Comparison of ENCODE assay signal across 19 cellular contexts in genomic region chr7:111212857-111213523, GRCh38.
DNase-seq lines count a peak whose midpoint lies in the region; ATAC-seq and TF ChIP-seq lines count a peak whose summit lies in the region.
"Had no signal": no experiment of that assay in that cellular context is flagged by ENCODE, and none has a peak within 500 bp of the region (broad histone marks: within the 10 kb centered on the region; RNA-seq: fewer than 3 reads in every experiment).

No MANE protein-coding gene starts in this region.

- H3K27ac Mint-ChIP-seq in chondrocyte (ENCODE audit: unreplicated experiment), result no peak overlapping the region
- H3K27ac Mint-ChIP-seq in CD8-positive, alpha-beta memory T cell, result no peak overlapping the region
- H3K27ac Mint-ChIP-seq: CD8-positive, alpha-beta T cell had no signal

- H3K36me3 ChIP-seq in IMR-90 (ENCODE audit: control insufficient read depth, insufficient read depth, low read length), result no peaks in the 10 kb centered on the region
- H3K36me3 ChIP-seq in upper lobe of right lung, result no peaks in the 10 kb centered on the region
- H3K36me3 ChIP-seq in CD8-positive, alpha-beta memory T cell (ENCODE audit: insufficient read depth, low read length), result no peaks in the 10 kb centered on the region

- H2AK9ac ChIP-seq in IMR-90 (replicated peaks; ENCODE audit: low read depth, low read length, poor library complexity), result peak overlapping the region; percentile 66

- no peak overlapping the region for H3K14ac ChIP-seq in IMR-90 (replicated peaks; ENCODE audit: low read depth, low read length)

- intact Hi-C loops in IMR-90 (cut with micrococcal nuclease), result no loop called here
- intact Hi-C loops in upper lobe of right lung (cut with DNase I), result no loop called here

- no peak overlapping the region for H3K23ac ChIP-seq in IMR-90 (ENCODE audit: low read depth, low read length)

- no TSS peak for BruUV-seq in IMR-90 (replicated peaks; lab: Mats Ljungman, UMichigan)

- H3K9me3 ChIP-seq in IMR-90 (ENCODE audit: control insufficient read depth, insufficient read depth, low read length), result no peaks in the 10 kb centered on the region
- no peaks in the 10 kb centered on the region for H3K9me3 ChIP-seq in upper lobe of right lung
- H3K9me3 ChIP-seq in CD8-positive, alpha-beta memory T cell (ENCODE audit: low read length), result no peaks in the 10 kb centered on the region

- no peaks in the 10 kb centered on the region for H3K27me3 Mint-ChIP-seq in chondrocyte (ENCODE audit: low read depth)
- H3K27me3 Mint-ChIP-seq in CD8-positive, alpha-beta memory T cell, result no peaks in the 10 kb centered on the region

- H3K9me1 ChIP-seq in IMR-90 (ENCODE audit: insufficient read depth, low read length), result no peaks in the 10 kb centered on the region

- no peak overlapping the region for H3K56ac ChIP-seq in IMR-90 (ENCODE audit: extremely low read depth, insufficient read depth, low read length)

- H2AK5ac ChIP-seq in IMR-90 (ENCODE audit: low read depth, low read length), result no peak overlapping the region

- no peak overlapping the region for H3K4me3 ChIP-seq in IMR-90 (ENCODE audit: insufficient read depth, low read depth, low read length)
- no peak overlapping the region for H3K4me3 ChIP-seq in upper lobe of right lung
- H3K4me3 ChIP-seq in CD8-positive, alpha-beta memory T cell (ENCODE audit: low read length), result no peak overlapping the region
- H3K4me3 ChIP-seq: BLaER1 treated with 17β-estradiol and CSF1 and Interleukin-3, amounts not matched to agents 10 nM and 100 nM; GM12878 had no signal

- H2AFZ ChIP-seq in IMR-90 (replicated peaks; ENCODE audit: low read length, poor library complexity), result no peak overlapping the region

- ATAC-seq in IMR-90 (ENCODE audit: low read depth) (no peak), omental fat pad (ENCODE audit: low FRiP score) (peak; percentile 32), upper lobe of right lung (peak; percentile 35)
- ATAC-seq: CD8-positive, alpha-beta T cell; GM12878; HepG2 had no signal

- no peaks in the 10 kb centered on the region for H3K36me3 Mint-ChIP-seq in chondrocyte (ENCODE audit: low read depth)
- peaks cover 8 to 18% (median 16%) of the 10 kb centered on the region in 3 donors for H3K36me3 Mint-ChIP-seq in CD8-positive, alpha-beta memory T cell

- no peak overlapping the region for H4K91ac ChIP-seq in IMR-90 (ENCODE audit: insufficient read depth, low read depth, low read length)

- no peaks in the 10 kb centered on the region for H3K9me3 Mint-ChIP-seq in chondrocyte (ENCODE audit: low read depth)
- H3K9me3 Mint-ChIP-seq in CD8-positive, alpha-beta memory T cell, result no peaks in the 10 kb centered on the region
- H3K9me3 Mint-ChIP-seq: CD8-positive, alpha-beta T cell had no signal

- POLR2A ChIA-PET in IMR-90 (lab: Charles Lee; ENCODE audit: unreplicated experiment), result no interaction called here
- POLR2A ChIA-PET in CD8-positive, alpha-beta memory T cell (lab: Charles Lee), result no interaction called here

- H4K20me1 ChIP-seq in IMR-90 (ENCODE audit: insufficient read depth, low read length), result no peaks in the 10 kb centered on the region
- H4K20me1 ChIP-seq: BLaER1 treated with 17β-estradiol and CSF1 and Interleukin-3, amounts not matched to agents 10 nM and 100 nM had no signal

- no peak overlapping the region for H3K18ac ChIP-seq in IMR-90 (ENCODE audit: low read depth, low read length)

- DNase-seq in IMR-90 (no peak), chondrocyte (ENCODE audit: low spot score) (peak; percentile 47), omental fat pad (ENCODE audit: low spot score) (no peak), upper lobe of right lung (peak; percentile 40), SIG-M5 (lab: John Stamatoyannopoulos, UW) (no peak), SIG-M5 treated with dmso at 0.1 percent for 504 hours (lab: John Stamatoyannopoulos, UW; ENCODE audit: unreplicated experiment) (no peak), ecto neural progenitor cell (ENCODE audit: low spot score) (no peak)
- DNase-seq in CD8-positive, alpha-beta memory T cell, result no peak
- DNase-seq: 8988T, COR-L47, DMS 273 treated with DMSO at 0.1 percent for 48 hours, DMS53, DND-41, EL, H9 had no signal

- no peak overlapping the region for H3K4me3 Mint-ChIP-seq in chondrocyte (ENCODE audit: unreplicated experiment)
- H3K4me3 Mint-ChIP-seq in CD8-positive, alpha-beta memory T cell, result no peak overlapping the region
- H3K4me3 Mint-ChIP-seq: CD8-positive, alpha-beta T cell; H9 had no signal

- no peak overlapping the region for H3K4ac ChIP-seq in IMR-90 (ENCODE audit: low read depth, low read length)

- H3K4me1 ChIP-seq in IMR-90 (ENCODE audit: control insufficient read depth, insufficient read depth, low read length) (no peaks in the 10 kb centered on the region), upper lobe of right lung (no peaks in the 10 kb centered on the region)
- no peaks in the 10 kb centered on the region for H3K4me1 ChIP-seq in CD8-positive, alpha-beta memory T cell (ENCODE audit: insufficient read depth, low read length)
- H3K4me1 ChIP-seq: BLaER1 treated with 17β-estradiol and CSF1 and Interleukin-3, amounts not matched to agents 10 nM and 100 nM had no signal

- dilution Hi-C loops in IMR-90 (cut with HindIII; ENCODE audit: low sequenced_read_pairs, unreplicated experiment), result no loop called here

- TF ChIP-seq RAD21 in IMR-90 (IDR thresholded peaks at IDR 0.05; ENCODE audit: low read length), result no peak

- in situ Hi-C loops in IMR-90 (cut with MboI; ENCODE audit: low sequenced_read_pairs), result no loop called here

- no peak overlapping the region for H4K8ac ChIP-seq in IMR-90 (ENCODE audit: low read depth in 2 of 2, low read length in 2 of 2)

- no peak overlapping the region for H2BK120ac ChIP-seq in IMR-90 (ENCODE audit: low read depth, low read length)

- H3K27me3 ChIP-seq in IMR-90 (ENCODE audit: control insufficient read depth, insufficient read depth, low read length) (no peaks in the 10 kb centered on the region), upper lobe of right lung (no peaks in the 10 kb centered on the region)
- no peaks in the 10 kb centered on the region for H3K27me3 ChIP-seq in CD8-positive, alpha-beta memory T cell (ENCODE audit: insufficient read depth, low read length, poor library complexity, severe bottlenecking)
- H3K27me3 ChIP-seq: BLaER1 treated with 17β-estradiol and CSF1 and Interleukin-3, amounts not matched to agents 10 nM and 100 nM had no signal

- TF ChIP-seq CTCF in IMR-90 (conservative IDR thresholded peaks at IDR 0.05; ENCODE audit: low read depth, low read length) (no peak), chondrocyte (IDR thresholded peaks at IDR 0.05) (no peak), omental fat pad (IDR thresholded peaks at IDR 0.05) (no peak), upper lobe of right lung (IDR thresholded peaks at IDR 0.05) (no peak)

- H3K27ac ChIP-seq in IMR-90 (ENCODE audit: insufficient read depth, low read length), result no peak overlapping the region
- no peak overlapping the region for H3K27ac ChIP-seq in upper lobe of right lung
- no peak overlapping the region for H3K27ac ChIP-seq in CD8-positive, alpha-beta memory T cell (ENCODE audit: low read depth, low read length)
- H3K27ac ChIP-seq: BLaER1 treated with 17β-estradiol and CSF1 and Interleukin-3, amounts not matched to agents 10 nM and 100 nM had no signal

- peaks cover 10% of the 10 kb centered on the region for H3K4me1 Mint-ChIP-seq in chondrocyte (ENCODE audit: low read depth)
- H3K4me1 Mint-ChIP-seq in CD8-positive, alpha-beta memory T cell, result no peaks in the 10 kb centered on the region

- H2BK20ac ChIP-seq in IMR-90 (ENCODE audit: low read depth, low read length), result no peak overlapping the region

- H3K79me1 ChIP-seq in IMR-90 (ENCODE audit: low read depth in 1 of 2, low read length in 2 of 2), result no peaks in the 10 kb centered on the region; a peak in 1 of 4 replicates

- 95% methylated on average over 3 of the region's 11 CpGs; no CpG with 5 or more reads in 1 of the 2 experiments for WGBS in IMR-90 (ENCODE audit: extremely low coverage in 2 of 2, insufficient read length in 1 of 2), 2 experiments

- H2BK15ac ChIP-seq in IMR-90 (ENCODE audit: low read depth, low read length), result no peak overlapping the region

- TF ChIP-seq POLR2A in IMR-90 (IDR thresholded peaks at IDR 0.05; ENCODE audit: low read depth, low read length), result no peak

- H4K5ac ChIP-seq in IMR-90 (ENCODE audit: low read depth, low read length), result no peak overlapping the region

- no peak overlapping the region for H2BK5ac ChIP-seq in IMR-90 (ENCODE audit: low read depth, low read length, poor library complexity, severe bottlenecking)

- CTCF ChIA-PET in IMR-90 (lab: Yijun Ruan, JAX), result no interaction called here
- CTCF ChIA-PET in CD8-positive, alpha-beta memory T cell (lab: Charles Lee), result no interaction called here

- H3K9ac ChIP-seq in IMR-90 (ENCODE audit: low read depth, low read length), result no peak overlapping the region
- H3K9ac ChIP-seq: BLaER1 treated with 17β-estradiol and CSF1 and Interleukin-3, amounts not matched to agents 10 nM and 100 nM had no signal

- H3K4me2 ChIP-seq in IMR-90 (ENCODE audit: low read depth, low read length), result no peak overlapping the region
- H3K4me2 ChIP-seq: BLaER1 treated with 17β-estradiol and CSF1 and Interleukin-3, amounts not matched to agents 10 nM and 100 nM had no signal

TF ChIP-seq in IMR-90, 13 proteins besides CTCF, POLR2A, EP300 and RAD21:
- TF ChIP-seq ELK1 (IDR thresholded peaks at IDR 0.05; ENCODE audit: borderline replicate concordance, low read depth, low read length) (no peak), MAZ (IDR thresholded peaks at IDR 0.05; ENCODE audit: borderline replicate concordance, low read depth, low read length) (no peak), MAFK (IDR thresholded peaks at IDR 0.05; ENCODE audit: low read depth, low read length) (no peak), RFX5 (IDR thresholded peaks at IDR 0.05; ENCODE audit: low read depth, low read length) (no peak), CEBPB (IDR thresholded peaks at IDR 0.05; ENCODE audit: low read depth, low read length) (no peak)

Comparison
In these comparisons a context has a peak if more than half of its experiments do, and no peak if none do; other contexts are left out.
1. DNase-seq: peak in chondrocyte (single experiment) and upper lobe of right lung (single experiment); none in IMR-90 (single experiment), omental fat pad (single experiment), SIG-M5 (single experiment), SIG-M5 treated with dmso at 0.1 percent for 504 hours (single experiment), CD8-positive, alpha-beta memory T cell (0 of 5) and ecto neural progenitor cell (single experiment).